ENCODE assay signal across 1 cellular context in genomic region chr19:40625406-40626120, GRCh38.
TF ChIP-seq lines count a peak whose summit lies in the region.

No MANE protein-coding gene starts in this region.

TF ChIP-seq in GM12878, 131 proteins besides CTCF, POLR2A, EP300 and RAD21:
- no peak for TF ChIP-seq CHD4 (IDR thresholded peaks at IDR 0.05)
- no peak for TF ChIP-seq KLF5 (IDR thresholded peaks at IDR 0.05; ENCODE audit: partially characterized antibody)
- TF ChIP-seq NFIC (IDR thresholded peaks at IDR 0.05; ENCODE audit: low read depth, low read length), result no peak
- no peak for TF ChIP-seq ZBTB11 (CRISPR knock-in tag; IDR thresholded peaks at IDR 0.05)
- no peak for TF ChIP-seq NR2C1 (IDR thresholded peaks at IDR 0.05)
- no peak for TF ChIP-seq SUZ12 (IDR thresholded peaks at IDR 0.05; ENCODE audit: unreplicated experiment)
- no peak for TF ChIP-seq E2F8 (IDR thresholded peaks at IDR 0.05; ENCODE audit: low read depth, partially characterized antibody)
- no peak for TF ChIP-seq JUNB (IDR thresholded peaks at IDR 0.05)
- no peak for TF ChIP-seq NR2F1 (conservative IDR thresholded peaks at IDR 0.05)
- no peak for TF ChIP-seq KDM1A (IDR thresholded peaks at IDR 0.05; ENCODE audit: borderline replicate concordance)
- no peak for TF ChIP-seq DPF2 (IDR thresholded peaks at IDR 0.05)
- TF ChIP-seq ZNF217 (IDR thresholded peaks at IDR 0.05), result no peak
- no peak for TF ChIP-seq SIN3A (IDR thresholded peaks at IDR 0.05; ENCODE audit: low read depth, low read length)
TF ChIP-seq in GM12878: peak in this region for 0.
